Comparison of ENCODE assay signal across 19 cellular contexts in the genomic region with DNA sequence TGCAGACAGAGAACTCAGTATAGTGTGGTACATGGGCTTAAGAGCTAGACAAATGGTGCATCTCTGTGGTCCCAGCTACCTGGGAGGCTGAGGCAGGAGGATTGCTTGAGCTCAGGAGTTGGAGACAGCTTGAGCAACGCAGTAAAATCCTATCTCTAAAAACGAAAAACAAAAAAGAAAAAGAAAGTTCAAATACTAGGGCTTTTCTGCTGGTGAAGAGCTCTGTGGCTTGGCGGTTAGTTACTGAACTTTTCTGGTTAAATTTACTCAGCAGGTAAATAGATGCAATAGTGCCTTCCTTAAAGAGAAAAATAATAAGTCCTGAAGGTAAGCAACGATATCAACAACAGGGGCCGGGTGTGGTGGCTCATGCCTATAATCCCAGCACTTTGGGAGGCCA.
"Had no signal": no experiment of that assay in that cellular context is flagged by ENCODE, and none has a peak within 500 bp of the region (broad histone marks: within the 10 kb centered on the region; RNA-seq: fewer than 3 reads in every experiment).

No MANE protein-coding gene starts in this region.

- H3K9me3 ChIP-seq: SJSA1, stomach, testis, upper lobe of left lung had no signal

- H3K27ac Mint-ChIP-seq: nephron, progenitor cell of endocrine pancreas had no signal

- H3K27me3 ChIP-seq: SJSA1, stomach, testis, upper lobe of left lung had no signal

- DNase-seq: aorta; cerebellar nuclear complex; effector CD8-positive, alpha-beta T cell; foreskin fibroblast; kidney glomerular epithelial cell; mesendoderm; occipital lobe; right cardiac atrium; stimulated activated CD4-positive, alpha-beta T cell treated with anti-CD3 and anti-CD28 coated beads, Interleukin-15, amount 100 ng/mL, for 24 hours; stimulated activated CD4-positive, alpha-beta T cell treated with anti-CD3 and anti-CD28 coated beads, Interleukin-4, amount 100 ng/mL, for 24 hours; stomach; T1000; testis had no signal

- H3K4me3 Mint-ChIP-seq: nephron had no signal

- H3K27ac ChIP-seq: SJSA1, skin epidermis, stomach, testis, upper lobe of left lung had no signal

- ATAC-seq: activated CD4-positive, CD25-positive, alpha-beta regulatory T cell treated with anti-CD3 and anti-CD28 coated beads, Interleukin-2, amount 50 U/mL, for 24 hours; right cardiac atrium had no signal

- H3K9me3 Mint-ChIP-seq: nephron had no signal

- H3K4me1 Mint-ChIP-seq: nephron had no signal

- H3K4me1 ChIP-seq: stomach, testis, upper lobe of left lung had no signal

- H3K36me3 ChIP-seq: SJSA1, stomach, upper lobe of left lung had no signal

- H3K27me3 Mint-ChIP-seq: progenitor cell of endocrine pancreas had no signal

- H3K4me3 ChIP-seq: SJSA1, skin epidermis, stomach, testis, upper lobe of left lung had no signal
